In the genomic region with DNA sequence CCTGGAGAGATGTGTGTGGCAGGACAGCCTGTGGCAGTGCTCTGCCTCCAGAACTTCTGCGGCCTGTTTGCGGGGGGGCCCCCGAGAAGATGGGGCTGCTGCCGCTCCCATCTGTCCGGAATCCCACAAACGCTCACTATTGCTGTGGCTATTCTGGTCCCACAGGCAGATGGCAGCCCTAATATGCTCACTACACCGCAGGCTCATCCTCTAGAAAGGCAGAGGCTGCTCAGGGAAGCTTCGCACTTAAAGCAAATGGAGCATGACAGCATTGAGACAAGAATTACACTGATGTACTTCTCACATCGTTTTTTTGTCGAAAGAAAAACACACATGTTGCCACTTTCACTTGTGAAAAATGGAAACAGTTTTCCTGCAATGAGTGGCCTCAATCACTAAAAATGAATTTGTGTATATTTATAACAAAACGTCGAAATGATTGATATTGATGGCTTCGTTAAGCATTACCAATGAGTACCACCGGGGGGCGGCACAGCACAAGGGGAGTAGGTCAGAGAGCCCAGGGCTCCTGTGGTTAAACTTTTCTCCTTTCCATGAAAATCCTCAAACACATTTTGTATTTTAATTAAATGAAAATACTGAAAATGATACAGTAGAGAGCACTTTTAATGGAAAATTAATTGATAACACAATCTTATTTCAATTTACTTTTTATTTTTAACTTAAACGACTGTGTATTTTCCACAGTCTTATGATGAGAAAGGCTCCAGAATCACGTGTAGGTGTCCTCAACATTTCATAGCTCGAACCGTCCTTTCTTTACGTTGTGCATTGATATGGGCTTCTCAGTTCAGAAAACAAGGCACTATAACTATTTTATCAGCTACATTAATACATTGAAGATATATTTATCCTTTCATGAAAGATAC, we compare ENCODE assay signal across 1 cellular context.
TF ChIP-seq lines count a peak whose summit lies in the region.

No MANE protein-coding gene starts in this region.

TF ChIP-seq in GM23338, 12 proteins besides CTCF, POLR2A, EP300 and RAD21 (continued from another document):
- TF ChIP-seq, protein P1, sequence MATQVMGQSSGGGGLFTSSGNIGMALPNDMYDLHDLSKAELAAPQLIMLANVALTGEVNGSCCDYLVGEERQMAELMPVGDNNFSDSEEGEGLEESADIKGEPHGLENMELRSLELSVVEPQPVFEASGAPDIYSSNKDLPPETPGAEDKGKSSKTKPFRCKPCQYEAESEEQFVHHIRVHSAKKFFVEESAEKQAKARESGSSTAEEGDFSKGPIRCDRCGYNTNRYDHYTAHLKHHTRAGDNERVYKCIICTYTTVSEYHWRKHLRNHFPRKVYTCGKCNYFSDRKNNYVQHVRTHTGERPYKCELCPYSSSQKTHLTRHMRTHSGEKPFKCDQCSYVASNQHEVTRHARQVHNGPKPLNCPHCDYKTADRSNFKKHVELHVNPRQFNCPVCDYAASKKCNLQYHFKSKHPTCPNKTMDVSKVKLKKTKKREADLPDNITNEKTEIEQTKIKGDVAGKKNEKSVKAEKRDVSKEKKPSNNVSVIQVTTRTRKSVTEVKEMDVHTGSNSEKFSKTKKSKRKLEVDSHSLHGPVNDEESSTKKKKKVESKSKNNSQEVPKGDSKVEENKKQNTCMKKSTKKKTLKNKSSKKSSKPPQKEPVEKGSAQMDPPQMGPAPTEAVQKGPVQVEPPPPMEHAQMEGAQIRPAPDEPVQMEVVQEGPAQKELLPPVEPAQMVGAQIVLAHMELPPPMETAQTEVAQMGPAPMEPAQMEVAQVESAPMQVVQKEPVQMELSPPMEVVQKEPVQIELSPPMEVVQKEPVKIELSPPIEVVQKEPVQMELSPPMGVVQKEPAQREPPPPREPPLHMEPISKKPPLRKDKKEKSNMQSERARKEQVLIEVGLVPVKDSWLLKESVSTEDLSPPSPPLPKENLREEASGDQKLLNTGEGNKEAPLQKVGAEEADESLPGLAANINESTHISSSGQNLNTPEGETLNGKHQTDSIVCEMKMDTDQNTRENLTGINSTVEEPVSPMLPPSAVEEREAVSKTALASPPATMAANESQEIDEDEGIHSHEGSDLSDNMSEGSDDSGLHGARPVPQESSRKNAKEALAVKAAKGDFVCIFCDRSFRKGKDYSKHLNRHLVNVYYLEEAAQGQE (IDR thresholded peaks at IDR 0.05; ENCODE audit: unreplicated experiment) = no peak
